In genomic region chr17:14276535-14277250, GRCh38 we compare ENCODE assay signal across 35 cellular contexts. TPM values are rescaled to one million over a fixed set of nuclear protein-coding genes. Genes with fewer than 3 reads are reported as not detected.
"Had no signal": no experiment of that assay in that cellular context is flagged by ENCODE, and none has a peak within 500 bp of the region (broad histone marks: within the 10 kb centered on the region; RNA-seq: fewer than 3 reads in every experiment).

No MANE protein-coding gene starts in this region.

- H3K9me3 ChIP-seq: adrenal gland, body of pancreas, colonic mucosa, gastrocnemius medialis had no signal

- DNase-seq: activated B cell treated with CpG ODN at 0.5 μM for 24 hours; activated CD4-positive, alpha-beta memory T cell treated with anti-CD3 and anti-CD28 coated beads for 36 hours; activated CD4-positive, alpha-beta T cell treated with anti-CD3 and anti-CD28 coated beads for 36 hours; activated CD4-positive, alpha-beta T cell treated with anti-CD3 and anti-CD28 coated beads, Interleukin-2, amount 10 ng/mL, durations not matched to agents 24 days and 14 days; activated CD8-positive, alpha-beta memory T cell treated with anti-CD3 and anti-CD28 coated beads, Interleukin-2, amount 10 ng/mL, durations not matched to agents 7 days and 5 days; activated CD8-positive, alpha-beta memory T cell treated with anti-CD3 and anti-CD28 coated beads, Interleukin-2, amount 50 U/mL, for 4 hours; activated CD8-positive, alpha-beta T cell treated with anti-CD3 and anti-CD28 coated beads, Interleukin-2, amount 10 ng/mL, durations not matched to agents 7 days and 5 days; activated effector memory CD4-positive, alpha-beta T cell treated with anti-CD3 and anti-CD28 coated beads, Interleukin-2, amount 50 U/mL, for 16 hours; activated naive CD4-positive, alpha-beta T cell treated with anti-CD3 and anti-CD28 coated beads for 36 hours; activated naive CD8-positive, alpha-beta T cell treated with anti-CD3 and anti-CD28 coated beads for 36 hours; activated naive CD8-positive, alpha-beta T cell treated with anti-CD3 and anti-CD28 coated beads, Interleukin-2, amount 50 U/mL, for 24 hours; activated T-cell treated with anti-CD3 and anti-CD28 coated beads, Interleukin-2, amount 50 U/mL, for 1 hour; activated T-cell treated with anti-CD3 and anti-CD28 coated beads, Interleukin-2, amount 50 U/mL, for 48 hours; adrenal gland; amygdala; aorta; body of pancreas; central memory CD4-positive, alpha-beta T cell; cerebellar nuclear complex; colonic mucosa; effector CD8-positive, alpha-beta T cell; foreskin keratinocyte; gastrocnemius medialis; glutamatergic neuron; heart left ventricle; T-helper 1 cell; T-helper 17 cell; T1000; WERI-Rb-1 had no signal

- H3K4me1 ChIP-seq: adrenal gland, body of pancreas, colonic mucosa, foreskin keratinocyte, gastrocnemius medialis, heart left ventricle had no signal

- H3K27me3 ChIP-seq: adrenal gland, body of pancreas, colonic mucosa, gastrocnemius medialis had no signal

- H3K36me3 ChIP-seq: adrenal gland, colonic mucosa, gastrocnemius medialis, heart left ventricle, WERI-Rb-1 had no signal

- H3K4me3 ChIP-seq: adrenal gland, body of pancreas, colonic mucosa, gastrocnemius medialis, heart left ventricle had no signal

- H3K27ac ChIP-seq: adrenal gland, body of pancreas, colonic mucosa, foreskin keratinocyte, gastrocnemius medialis, heart left ventricle, WERI-Rb-1 had no signal

RNA-seq across cellular contexts. Expression of gene CDRT15, which starts 40.0 kb away (rescaled TPM):
- total RNA-seq: activated B cell treated with CpG ODN at 0.5 μM for 24 hours; activated CD4-positive, alpha-beta memory T cell treated with anti-CD3 and anti-CD28 coated beads for 36 hours; activated CD4-positive, alpha-beta T cell treated with anti-CD3 and anti-CD28 coated beads for 36 hours; activated CD4-positive, alpha-beta T cell treated with anti-CD3 and anti-CD28 coated beads, Interleukin-2, amount 10 ng/mL, durations not matched to agents 24 days and 14 days; activated CD8-positive, alpha-beta memory T cell treated with anti-CD3 and anti-CD28 coated beads for 36 hours; activated CD8-positive, alpha-beta memory T cell treated with anti-CD3 and anti-CD28 coated beads, Interleukin-2, amount 10 ng/mL, durations not matched to agents 7 days and 5 days; activated CD8-positive, alpha-beta T cell treated with anti-CD3 and anti-CD28 coated beads, Interleukin-2, amount 10 ng/mL, durations not matched to agents 7 days and 5 days; activated naive CD4-positive, alpha-beta T cell treated with anti-CD3 and anti-CD28 coated beads for 36 hours; activated naive CD8-positive, alpha-beta T cell treated with anti-CD3 and anti-CD28 coated beads for 36 hours; activated T-helper 1 cell treated with anti-CD3 and anti-CD28 coated beads, Interleukin-12 subunit alpha, Interleukin-12 subunit beta, Interleukin-2, Interleukin-4 antibody, amounts not matched to agents 30 ng/mL and 10 ng/mL and 1 ng/mL, durations not matched to agents 14 hours and 24 hours and 36 hours; activated T-helper 2 cell treated with anti-CD3 and anti-CD28 coated beads, Interferon-gamma antibody, Interleukin-2, Interleukin-4, amounts not matched to agents 10 μg/mL and 5 μg/mL and 100 μg/mL, durations not matched to agents 14 hours and 24 hours and 36 hours; adrenal gland; aorta; body of pancreas; colonic mucosa; dermis microvascular lymphatic vessel endothelial cell; epithelial cell of proximal tubule; esophagus mucosa; foreskin keratinocyte; gastrocnemius medialis; heart left ventricle; T-helper 17 cell had no signal
- polyA plus RNA-seq: adrenal gland, aorta, foreskin keratinocyte, heart left ventricle had no signal
